In genomic region chr12:113120670-113121370, GRCh38 we compare ENCODE assay signal across 13 cellular contexts.
DNase-seq lines count a peak whose midpoint lies in the region; ATAC-seq and FAIRE-seq lines count a peak whose summit lies in the region.
"Had no signal": no experiment of that assay in that cellular context is flagged by ENCODE, and none has a peak within 500 bp of the region (broad histone marks: within the 10 kb centered on the region; RNA-seq: fewer than 3 reads in every experiment).

No MANE protein-coding gene starts in this region.

- no peak for ATAC-seq in GM21390 (IDR thresholded peaks at IDR 0.05; ENCODE audit: unreplicated experiment)
- no peak for ATAC-seq in GM18861 (IDR thresholded peaks at IDR 0.05; ENCODE audit: unreplicated experiment)
- ATAC-seq: left lung had no signal

- peak; percentile 92 for DNase-seq in DMS153 (lab: John Stamatoyannopoulos, UW)
- DNase-seq in HTR-8/SVneo (ENCODE audit: insufficient read length, low spot score): no peak
- DNase-seq in NCI-H82 (lab: John Stamatoyannopoulos, UW): peak; percentile 73
- peak; percentile 26 for DNase-seq in kidney tubule cell (ENCODE audit: low spot score)
- DNase-seq in NCI-H446 (lab: John Stamatoyannopoulos, UW): no peak
- DNase-seq: activated naive CD4-positive, alpha-beta T cell; BE2C; dermis blood vessel endothelial cell; EL; left lung had no signal

- FAIRE-seq in HTR-8/SVneo (lab: Jason Lieb, UNC): peak; percentile 60
- FAIRE-seq: GM12891 had no signal

Comparison
In these comparisons a context has a peak if more than half of its experiments do, and no peak if none do; other contexts are left out.
1. DNase-seq: peak in DMS153 (single experiment), NCI-H82 (single experiment) and kidney tubule cell (single experiment); none in HTR-8/SVneo (single experiment) and NCI-H446 (0 of 2).